ENCODE assay signal across 8 cellular contexts in the genomic region with DNA sequence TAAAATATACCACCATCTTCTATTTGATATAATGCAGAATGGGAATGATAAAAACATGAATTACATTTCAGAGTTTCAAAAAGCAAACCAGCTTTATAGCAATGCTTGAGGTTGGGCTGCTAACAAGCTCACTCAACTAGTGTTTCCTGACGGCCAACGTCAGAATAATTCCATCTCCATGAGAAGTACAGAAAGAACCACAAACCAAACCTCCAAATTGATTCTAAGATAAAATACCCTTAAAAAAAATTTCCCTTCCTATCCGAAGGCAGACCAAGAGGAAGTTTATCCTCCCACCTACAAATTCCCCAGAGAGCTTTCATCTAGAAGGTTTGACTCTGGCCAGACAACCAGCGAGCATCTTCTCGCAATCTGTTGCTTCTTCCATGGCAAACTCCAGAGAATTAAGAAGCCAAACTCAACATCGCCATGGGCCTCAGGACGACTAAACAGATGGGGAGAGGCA. TPM values are rescaled to one million over a fixed set of nuclear protein-coding genes. Genes with fewer than 3 reads are reported as not detected.
DNase-seq lines count a peak whose midpoint lies in the region; ATAC-seq and TF ChIP-seq lines count a peak whose summit lies in the region.

A gene (plus strand): TSS at position 271 of the 466 bp plus-strand sequence. CDS start 159 bp downstream, at position 430.

- H3K36me3 ChIP-seq in SJSA1: no peaks in the 10 kb centered on the region
- H3K36me3 ChIP-seq in psoas muscle (ENCODE audit: insufficient read depth in 1 of 2, low read depth in 1 of 2): no peaks in the 10 kb centered on the region

- in situ Hi-C loops in ACHN (cut with HindIII; ENCODE audit: low pct_ligation_motif_present, low pct_unique_long_range_greater_than_20kb, low sequenced_read_pairs): no loop called here

- no peak within 1 kb of the TSS for H3K27ac ChIP-seq in SJSA1
- H3K27ac ChIP-seq in psoas muscle: no peak within 1 kb of the TSS

- no peak for DNase-seq in SJSA1 (ENCODE audit: low read depth in 1 of 2, low spot score in 2 of 2)
- no peak for DNase-seq in epithelial cell of proximal tubule (ENCODE audit: low read depth)
- no peak for DNase-seq in psoas muscle
- DNase-seq in ACHN: no peak
- DNase-seq in kidney tubule cell (ENCODE audit: low spot score): no peak

- H3K9me3 ChIP-seq in SJSA1 (replicated peaks): no peaks in the 10 kb centered on the region
- H3K9me3 ChIP-seq in psoas muscle: no peaks in the 10 kb centered on the region

- H3K4me3 ChIP-seq in GM08714 (ENCODE audit: low read length) (peak within 1 kb of the TSS; percentile 62), SJSA1 (peak within 1 kb of the TSS; percentile 44), epithelial cell of proximal tubule (ENCODE audit: low read depth, low read length) (peak within 1 kb of the TSS; percentile 60), psoas muscle (peak within 1 kb of the TSS; percentile 63)

- H3K27me3 ChIP-seq in SJSA1 (replicated peaks) (peaks cover 36% of the 10 kb centered on the region), psoas muscle (ENCODE audit: insufficient read depth in 3 of 3, low read length in 2 of 3) (peaks cover 4 to 45% (median 19%) of the 10 kb centered on the region in 3 donors)

- ATAC-seq in psoas muscle (no peak), GM18867 (IDR thresholded peaks at IDR 0.05; ENCODE audit: unreplicated experiment) (no peak), HG02623 (IDR thresholded peaks at IDR 0.05; ENCODE audit: unreplicated experiment) (no peak)

- no peak for TF ChIP-seq CTCF in epithelial cell of proximal tubule (conservative IDR thresholded peaks at IDR 0.05; ENCODE audit: low read depth, low read length)
- TF ChIP-seq CTCF in psoas muscle (IDR thresholded peaks at IDR 0.05): no peak

- 63 to 75% (median 70%) methylated on average over 7 of the region's 7 CpGs for WGBS in psoas muscle, 3 donors

- intact Hi-C loops in psoas muscle (cut with DNase I): loop anchor here in 1 of 2 donors (10.0 kb wide), 1 partner anchor 59 kb away; no protein-coding TSS in a partner anchor

- H3K4me1 ChIP-seq in SJSA1 (replicated peaks): peaks cover 9% of the 10 kb centered on the region
- H3K4me1 ChIP-seq in psoas muscle: no peaks in the 10 kb centered on the region

RNA-seq across cellular contexts. Expression of the gene that starts here (rescaled TPM):
- not detected in 2 replicates for total RNA-seq in SJSA1 (2014; rRNA removed; shearing (Covaris generic))
- total RNA-seq in epithelial cell of proximal tubule: 1.1 and 3.3 TPM in 2 replicates
- under 1 TPM in 1 of 4 donors, not detected in 3; 0.25 TPM for total RNA-seq in psoas muscle
- under 1 TPM in 1 of 3 donors, not detected in 2; 0.05 TPM for polyA plus RNA-seq in psoas muscle
